In the genomic region with DNA sequence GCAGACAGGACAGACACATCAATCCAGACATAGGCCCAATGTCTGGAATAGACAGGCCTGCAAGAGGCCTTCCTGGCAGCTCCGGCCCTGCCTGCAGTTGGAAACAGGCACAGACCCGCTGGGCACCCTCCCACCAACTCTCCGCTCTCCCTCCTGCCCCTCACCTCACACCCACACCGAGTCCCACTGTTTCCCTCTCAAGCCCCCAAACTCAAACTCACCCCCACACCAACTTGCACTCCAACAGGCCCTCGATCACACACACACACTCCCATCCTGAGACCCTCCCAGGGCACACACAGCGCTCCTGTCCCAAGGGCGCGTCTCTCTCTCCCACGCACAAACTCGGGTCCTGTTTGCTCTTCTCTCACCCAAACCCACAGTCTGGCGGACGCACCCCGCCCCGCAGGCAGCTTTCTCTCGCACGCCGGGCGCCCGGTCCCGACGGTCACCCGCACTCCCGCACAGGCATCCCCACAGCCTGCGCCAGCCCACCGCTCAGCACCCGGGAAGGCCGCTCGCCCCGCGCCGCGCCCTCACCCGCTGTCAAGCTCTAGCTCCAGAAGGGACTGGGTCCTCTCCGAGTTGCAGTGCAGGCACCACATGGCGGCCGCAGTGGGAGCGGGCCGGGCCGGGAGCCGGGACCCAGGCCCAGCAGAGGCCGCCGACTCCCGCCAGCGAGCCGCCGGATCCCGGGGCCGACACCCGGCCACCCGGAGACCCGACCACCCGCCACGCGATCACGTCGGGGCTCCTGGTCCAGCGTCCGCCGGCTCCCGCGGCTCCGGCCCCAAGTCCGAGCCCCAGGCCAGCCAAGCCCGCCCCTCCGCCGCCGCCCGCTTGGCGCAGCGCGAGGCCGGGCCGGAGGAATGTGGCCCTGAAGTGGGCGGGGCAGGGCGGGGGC, we compare ENCODE assay signal across 1 cellular context.
TF ChIP-seq lines count a peak whose summit lies in the region.

No MANE protein-coding gene starts in this region.

TF ChIP-seq in K562, 482 proteins besides CTCF, POLR2A, EP300 and RAD21 (continued from another document and continues in another):
- TF ChIP-seq, protein P1, sequence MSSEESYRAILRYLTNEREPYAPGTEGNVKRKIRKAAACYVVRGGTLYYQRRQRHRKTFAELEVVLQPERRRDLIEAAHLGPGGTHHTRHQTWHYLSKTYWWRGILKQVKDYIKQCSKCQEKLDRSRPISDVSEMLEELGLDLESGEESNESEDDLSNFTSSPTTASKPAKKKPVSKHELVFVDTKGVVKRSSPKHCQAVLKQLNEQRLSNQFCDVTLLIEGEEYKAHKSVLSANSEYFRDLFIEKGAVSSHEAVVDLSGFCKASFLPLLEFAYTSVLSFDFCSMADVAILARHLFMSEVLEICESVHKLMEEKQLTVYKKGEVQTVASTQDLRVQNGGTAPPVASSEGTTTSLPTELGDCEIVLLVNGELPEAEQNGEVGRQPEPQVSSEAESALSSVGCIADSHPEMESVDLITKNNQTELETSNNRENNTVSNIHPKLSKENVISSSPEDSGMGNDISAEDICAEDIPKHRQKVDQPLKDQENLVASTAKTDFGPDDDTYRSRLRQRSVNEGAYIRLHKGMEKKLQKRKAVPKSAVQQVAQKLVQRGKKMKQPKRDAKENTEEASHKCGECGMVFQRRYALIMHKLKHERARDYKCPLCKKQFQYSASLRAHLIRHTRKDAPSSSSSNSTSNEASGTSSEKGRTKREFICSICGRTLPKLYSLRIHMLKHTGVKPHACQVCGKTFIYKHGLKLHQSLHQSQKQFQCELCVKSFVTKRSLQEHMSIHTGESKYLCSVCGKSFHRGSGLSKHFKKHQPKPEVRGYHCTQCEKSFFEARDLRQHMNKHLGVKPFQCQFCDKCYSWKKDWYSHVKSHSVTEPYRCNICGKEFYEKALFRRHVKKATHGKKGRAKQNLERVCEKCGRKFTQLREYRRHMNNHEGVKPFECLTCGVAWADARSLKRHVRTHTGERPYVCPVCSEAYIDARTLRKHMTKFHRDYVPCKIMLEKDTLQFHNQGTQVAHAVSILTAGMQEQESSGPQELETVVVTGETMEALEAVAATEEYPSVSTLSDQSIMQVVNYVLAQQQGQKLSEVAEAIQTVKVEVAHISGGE (CRISPR knock-in tag; IDR thresholded peaks at IDR 0.05) = no peak
- TF ChIP-seq TRIM28 (IDR thresholded peaks at IDR 0.05) (0 out of 2 replicates have a peak, but pooled peaks have one; percentile 76), ZNF124 (CRISPR knock-in tag; IDR thresholded peaks at IDR 0.05) (0 out of 2 replicates have a peak, but pooled peaks have one; percentile 78), FOXA3 (CRISPR knock-in tag; conservative IDR thresholded peaks at IDR 0.05 in 1 of 2, IDR thresholded peaks at IDR 0.05 in 1 of 2) (0 out of 4 replicates have a peak, but pooled peaks of 1 of the 2 experiments have one; percentile 24), ZNF232 (CRISPR knock-in tag; IDR thresholded peaks at IDR 0.05) (0 out of 2 replicates have a peak, but pooled peaks have one; percentile 70), RNF2 (IDR thresholded peaks at IDR 0.05) (no peak), TRIM24 (IDR thresholded peaks at IDR 0.05) (peak; percentile 29 to 72; a peak in 2 of 4 replicates), CBX5 (IDR thresholded peaks at IDR 0.05; ENCODE audit: borderline replicate concordance, low read depth) (0 out of 2 replicates have a peak, but pooled peaks have one; percentile 2), KDM5B (IDR thresholded peaks at IDR 0.05; ENCODE audit: insufficient replicate concordance, low read depth, low read length) (no peak), RBM14 (IDR thresholded peaks at IDR 0.05; ENCODE audit: borderline replicate concordance, insufficient read depth, low read depth, low read length) (no peak), PYGO2 (tag; IDR thresholded peaks at IDR 0.05) (no peak), NCOA4 (IDR thresholded peaks at IDR 0.05; ENCODE audit: partially characterized antibody) (no peak), YY1 (IDR thresholded peaks at IDR 0.05; ENCODE audit: borderline replicate concordance in 1 of 3, control insufficient read depth in 1 of 3, extremely low read depth in 1 of 3, insufficient read depth in 3 of 3, insufficient read length in 1 of 3, insufficient replicate concordance in 2 of 3, low read depth in 1 of 3, low read length in 2 of 3) (peak in 1 of 3 experiments; percentile 16), HNRNPL (IDR thresholded peaks at IDR 0.05; ENCODE audit: low read depth, low read length) (peak; percentile 30; the same call in 1 of the 2 replicates), IRF2 (CRISPR knock-in tag; IDR thresholded peaks at IDR 0.05) (no peak), ZFP30 (CRISPR knock-in tag; IDR thresholded peaks at IDR 0.05; ENCODE audit: borderline replicate concordance) (no peak), CHCHD3 (CRISPR knock-in tag; IDR thresholded peaks at IDR 0.05) (no peak), SNIP1 (IDR thresholded peaks at IDR 0.05; ENCODE audit: low read depth) (no peak), TSC22D4 (tag; IDR thresholded peaks at IDR 0.05) (0 out of 2 replicates have a peak, but pooled peaks have one; percentile 73), GABPB2 (CRISPR knock-in tag; conservative IDR thresholded peaks at IDR 0.05) (no peak), ATF1 (CRISPR knock-in tag; IDR thresholded peaks at IDR 0.05) (no peak), ATF1 (tag; IDR thresholded peaks at IDR 0.05) (no peak), ZBTB17 (CRISPR knock-in tag; IDR thresholded peaks at IDR 0.05) (no peak), ZNF75A (CRISPR knock-in tag; IDR thresholded peaks at IDR 0.05) (no peak), POLR2G (IDR thresholded peaks at IDR 0.05; ENCODE audit: low read depth, low read length) (peak; percentile 83), SP1 (CRISPR knock-in tag; IDR thresholded peaks at IDR 0.05) (peak; percentile 22; the same call in 1 of the 2 replicates), ARNT (IDR thresholded peaks at IDR 0.05) (no peak), ZNF224 (CRISPR knock-in tag; IDR thresholded peaks at IDR 0.05) (no peak), EGR1 (conservative IDR thresholded peaks at IDR 0.05) (peak; percentile 62), ELF4 (CRISPR knock-in tag; IDR thresholded peaks at IDR 0.05) (0 out of 2 replicates have a peak, but pooled peaks have one; percentile 55)
- TF ChIP-seq, protein P2, sequence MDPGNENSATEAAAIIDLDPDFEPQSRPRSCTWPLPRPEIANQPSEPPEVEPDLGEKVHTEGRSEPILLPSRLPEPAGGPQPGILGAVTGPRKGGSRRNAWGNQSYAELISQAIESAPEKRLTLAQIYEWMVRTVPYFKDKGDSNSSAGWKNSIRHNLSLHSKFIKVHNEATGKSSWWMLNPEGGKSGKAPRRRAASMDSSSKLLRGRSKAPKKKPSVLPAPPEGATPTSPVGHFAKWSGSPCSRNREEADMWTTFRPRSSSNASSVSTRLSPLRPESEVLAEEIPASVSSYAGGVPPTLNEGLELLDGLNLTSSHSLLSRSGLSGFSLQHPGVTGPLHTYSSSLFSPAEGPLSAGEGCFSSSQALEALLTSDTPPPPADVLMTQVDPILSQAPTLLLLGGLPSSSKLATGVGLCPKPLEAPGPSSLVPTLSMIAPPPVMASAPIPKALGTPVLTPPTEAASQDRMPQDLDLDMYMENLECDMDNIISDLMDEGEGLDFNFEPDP (CRISPR knock-in tag; IDR thresholded peaks at IDR 0.05) = 0 out of 2 replicates have a peak, but pooled peaks have one; percentile 8
- TF ChIP-seq, protein P3, sequence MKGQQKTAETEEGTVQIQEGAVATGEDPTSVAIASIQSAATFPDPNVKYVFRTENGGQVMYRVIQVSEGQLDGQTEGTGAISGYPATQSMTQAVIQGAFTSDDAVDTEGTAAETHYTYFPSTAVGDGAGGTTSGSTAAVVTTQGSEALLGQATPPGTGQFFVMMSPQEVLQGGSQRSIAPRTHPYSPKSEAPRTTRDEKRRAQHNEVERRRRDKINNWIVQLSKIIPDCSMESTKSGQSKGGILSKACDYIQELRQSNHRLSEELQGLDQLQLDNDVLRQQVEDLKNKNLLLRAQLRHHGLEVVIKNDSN (CRISPR knock-in tag; IDR thresholded peaks at IDR 0.05) = no peak
- TF ChIP-seq, protein P4, sequence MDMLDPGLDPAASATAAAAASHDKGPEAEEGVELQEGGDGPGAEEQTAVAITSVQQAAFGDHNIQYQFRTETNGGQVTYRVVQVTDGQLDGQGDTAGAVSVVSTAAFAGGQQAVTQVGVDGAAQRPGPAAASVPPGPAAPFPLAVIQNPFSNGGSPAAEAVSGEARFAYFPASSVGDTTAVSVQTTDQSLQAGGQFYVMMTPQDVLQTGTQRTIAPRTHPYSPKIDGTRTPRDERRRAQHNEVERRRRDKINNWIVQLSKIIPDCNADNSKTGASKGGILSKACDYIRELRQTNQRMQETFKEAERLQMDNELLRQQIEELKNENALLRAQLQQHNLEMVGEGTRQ (CRISPR knock-in tag; IDR thresholded peaks at IDR 0.05) = no peak
- TF ChIP-seq, protein P5, sequence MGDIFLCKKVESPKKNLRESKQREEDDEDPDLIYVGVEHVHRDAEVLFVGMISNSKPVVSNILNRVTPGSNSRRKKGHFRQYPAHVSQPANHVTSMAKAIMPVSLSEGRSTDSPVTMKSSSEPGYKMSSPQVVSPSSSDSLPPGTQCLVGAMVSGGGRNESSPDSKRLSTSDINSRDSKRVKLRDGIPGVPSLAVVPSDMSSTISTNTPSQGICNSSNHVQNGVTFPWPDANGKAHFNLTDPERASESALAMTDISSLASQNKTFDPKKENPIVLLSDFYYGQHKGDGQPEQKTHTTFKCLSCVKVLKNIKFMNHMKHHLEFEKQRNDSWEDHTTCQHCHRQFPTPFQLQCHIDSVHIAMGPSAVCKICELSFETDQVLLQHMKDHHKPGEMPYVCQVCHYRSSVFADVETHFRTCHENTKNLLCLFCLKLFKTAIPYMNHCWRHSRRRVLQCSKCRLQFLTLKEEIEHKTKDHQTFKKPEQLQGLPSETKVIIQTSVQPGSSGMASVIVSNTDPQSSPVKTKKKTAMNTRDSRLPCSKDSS (IDR thresholded peaks at IDR 0.05; ENCODE audit: low read depth, partially characterized antibody) = no peak
- TF ChIP-seq, protein P6, sequence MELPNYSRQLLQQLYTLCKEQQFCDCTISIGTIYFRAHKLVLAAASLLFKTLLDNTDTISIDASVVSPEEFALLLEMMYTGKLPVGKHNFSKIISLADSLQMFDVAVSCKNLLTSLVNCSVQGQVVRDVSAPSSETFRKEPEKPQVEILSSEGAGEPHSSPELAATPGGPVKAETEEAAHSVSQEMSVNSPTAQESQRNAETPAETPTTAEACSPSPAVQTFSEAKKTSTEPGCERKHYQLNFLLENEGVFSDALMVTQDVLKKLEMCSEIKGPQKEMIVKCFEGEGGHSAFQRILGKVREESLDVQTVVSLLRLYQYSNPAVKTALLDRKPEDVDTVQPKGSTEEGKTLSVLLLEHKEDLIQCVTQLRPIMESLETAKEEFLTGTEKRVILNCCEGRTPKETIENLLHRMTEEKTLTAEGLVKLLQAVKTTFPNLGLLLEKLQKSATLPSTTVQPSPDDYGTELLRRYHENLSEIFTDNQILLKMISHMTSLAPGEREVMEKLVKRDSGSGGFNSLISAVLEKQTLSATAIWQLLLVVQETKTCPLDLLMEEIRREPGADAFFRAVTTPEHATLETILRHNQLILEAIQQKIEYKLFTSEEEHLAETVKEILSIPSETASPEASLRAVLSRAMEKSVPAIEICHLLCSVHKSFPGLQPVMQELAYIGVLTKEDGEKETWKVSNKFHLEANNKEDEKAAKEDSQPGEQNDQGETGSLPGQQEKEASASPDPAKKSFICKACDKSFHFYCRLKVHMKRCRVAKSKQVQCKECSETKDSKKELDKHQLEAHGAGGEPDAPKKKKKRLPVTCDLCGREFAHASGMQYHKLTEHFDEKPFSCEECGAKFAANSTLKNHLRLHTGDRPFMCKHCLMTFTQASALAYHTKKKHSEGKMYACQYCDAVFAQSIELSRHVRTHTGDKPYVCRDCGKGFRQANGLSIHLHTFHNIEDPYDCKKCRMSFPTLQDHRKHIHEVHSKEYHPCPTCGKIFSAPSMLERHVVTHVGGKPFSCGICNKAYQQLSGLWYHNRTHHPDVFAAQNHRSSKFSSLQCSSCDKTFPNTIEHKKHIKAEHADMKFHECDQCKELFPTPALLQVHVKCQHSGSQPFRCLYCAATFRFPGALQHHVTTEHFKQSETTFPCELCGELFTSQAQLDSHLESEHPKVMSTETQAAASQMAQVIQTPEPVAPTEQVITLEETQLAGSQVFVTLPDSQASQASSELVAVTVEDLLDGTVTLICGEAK (IDR thresholded peaks at IDR 0.05) = no peak
- TF ChIP-seq, protein P6 (CRISPR knock-in tag; IDR thresholded peaks at IDR 0.05) = no peak
- TF ChIP-seq, protein P7, sequence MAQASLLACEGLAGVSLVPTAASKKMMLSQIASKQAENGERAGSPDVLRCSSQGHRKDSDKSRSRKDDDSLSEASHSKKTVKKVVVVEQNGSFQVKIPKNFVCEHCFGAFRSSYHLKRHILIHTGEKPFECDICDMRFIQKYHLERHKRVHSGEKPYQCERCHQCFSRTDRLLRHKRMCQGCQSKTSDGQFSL (CRISPR knock-in tag; IDR thresholded peaks at IDR 0.05) = no peak
- TF ChIP-seq, protein P7 (tag; IDR thresholded peaks at IDR 0.05) = no peak
